ENCODE assay signal across 8 cellular contexts in the genomic region with DNA sequence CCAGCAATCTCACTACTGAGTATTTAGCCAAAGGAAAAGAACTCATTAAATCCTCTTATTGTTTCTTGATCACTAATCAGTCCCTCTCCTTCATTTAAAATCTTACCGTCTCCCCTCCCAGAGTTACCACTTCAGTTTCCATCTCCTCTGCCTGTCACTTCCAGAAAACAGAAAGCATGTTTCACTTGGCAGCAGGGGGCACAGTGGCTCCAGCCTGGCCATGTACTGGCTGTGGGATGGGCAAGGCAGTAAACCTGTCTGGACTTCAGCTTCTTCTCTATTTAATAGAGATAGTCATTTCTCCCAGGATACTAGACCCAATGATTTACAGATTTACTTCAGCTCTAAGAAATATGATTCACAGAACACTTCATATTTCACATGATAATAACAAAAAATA.
DNase-seq lines count a peak whose midpoint lies in the region; ATAC-seq and TF ChIP-seq lines count a peak whose summit lies in the region.

No MANE protein-coding gene starts in this region.

- H3K36me3 Mint-ChIP-seq in CD4-positive, CD25-positive, alpha-beta regulatory T cell, result peaks cover under 1% of the 10 kb centered on the region
- peaks cover 0 to 44% (median 6%) of the 10 kb centered on the region in 3 donors for H3K36me3 Mint-ChIP-seq in naive thymus-derived CD8-positive, alpha-beta T cell

- H3K9me3 Mint-ChIP-seq in CD4-positive, CD25-positive, alpha-beta regulatory T cell, result no peaks in the 10 kb centered on the region
- H3K9me3 Mint-ChIP-seq in naive thymus-derived CD8-positive, alpha-beta T cell, result no peaks in the 10 kb centered on the region

- peak; percentile 36 for TF ChIP-seq CTCF in RWPE2 (IDR thresholded peaks at IDR 0.05; ENCODE audit: poor library complexity, severe bottlenecking)

- peaks cover 10% of the 10 kb centered on the region for H3K4me1 ChIP-seq in CD4-positive, CD25-positive, alpha-beta regulatory T cell (ENCODE audit: control insufficient read depth, insufficient read depth, low read length, poor library complexity, severe bottlenecking)
- H3K4me1 ChIP-seq in RWPE2 (ENCODE audit: insufficient read depth, poor library complexity, severe bottlenecking), result no peaks in the 10 kb centered on the region
- H3K4me1 ChIP-seq in effector memory CD4-positive, alpha-beta T cell (ENCODE audit: control insufficient read depth, insufficient read depth, low read length, poor library complexity, severe bottlenecking), result peaks cover 9% of the 10 kb centered on the region

- peaks cover 20% of the 10 kb centered on the region for H3K36me3 ChIP-seq in CD4-positive, CD25-positive, alpha-beta regulatory T cell (ENCODE audit: control insufficient read depth, insufficient read depth, low read length)
- no peaks in the 10 kb centered on the region for H3K36me3 ChIP-seq in RWPE2 (ENCODE audit: low read depth)
- peaks cover 10% of the 10 kb centered on the region for H3K36me3 ChIP-seq in effector memory CD4-positive, alpha-beta T cell (ENCODE audit: control insufficient read depth, insufficient read depth, low read length)

- no peak for DNase-seq in CD4-positive, CD25-positive, alpha-beta regulatory T cell
- DNase-seq in RWPE2 (ENCODE audit: low spot score) (no peak), germinal center (ENCODE audit: low spot score) (no peak)
- DNase-seq in effector memory CD4-positive, alpha-beta T cell, result no peak
- no peak for DNase-seq in naive thymus-derived CD8-positive, alpha-beta T cell

- no peak overlapping the region for H3K4me3 Mint-ChIP-seq in CD4-positive, CD25-positive, alpha-beta regulatory T cell
- no peak overlapping the region for H3K4me3 Mint-ChIP-seq in naive thymus-derived CD8-positive, alpha-beta T cell

- no peaks in the 10 kb centered on the region for H3K9me3 ChIP-seq in CD4-positive, CD25-positive, alpha-beta regulatory T cell (ENCODE audit: control insufficient read depth in 2 of 2, low read length in 2 of 2)
- no peaks in the 10 kb centered on the region for H3K9me3 ChIP-seq in RWPE2 (ENCODE audit: severe bottlenecking)
- H3K9me3 ChIP-seq in effector memory CD4-positive, alpha-beta T cell (ENCODE audit: control insufficient read depth, low read length), result no peaks in the 10 kb centered on the region

- H3K27me3 ChIP-seq in CD4-positive, CD25-positive, alpha-beta regulatory T cell (ENCODE audit: control insufficient read depth, insufficient read depth, low read length), result no peaks in the 10 kb centered on the region
- no peaks in the 10 kb centered on the region for H3K27me3 ChIP-seq in RWPE2 (ENCODE audit: insufficient read depth, poor library complexity, severe bottlenecking)
- H3K27me3 ChIP-seq in effector memory CD4-positive, alpha-beta T cell (replicated peaks; ENCODE audit: control insufficient read depth, insufficient read depth, low read length, poor library complexity, severe bottlenecking), result no peaks in the 10 kb centered on the region

- H3K27ac ChIP-seq in CD4-positive, CD25-positive, alpha-beta regulatory T cell (ENCODE audit: insufficient read depth, low read length, poor library complexity, severe bottlenecking), result peak overlapping the region; percentile 14
- no peak overlapping the region for H3K27ac ChIP-seq in RWPE2 (ENCODE audit: poor library complexity, severe bottlenecking)
- H3K27ac ChIP-seq in effector memory CD4-positive, alpha-beta T cell (ENCODE audit: insufficient read depth, low read length, poor library complexity, severe bottlenecking), result peak overlapping the region; percentile 67

- ATAC-seq in CD4-positive, CD25-positive, alpha-beta regulatory T cell (ENCODE audit: low read depth in 2 of 2), result peak in 1 of 2 donors; percentile 18
- ATAC-seq in GM18907 (IDR thresholded peaks at IDR 0.05; ENCODE audit: unreplicated experiment) (peak; percentile 39), RWPE2 (ENCODE audit: low read depth) (peak; percentile 59; the same call in 2 of the 3 replicates), HG02840 (IDR thresholded peaks at IDR 0.05; ENCODE audit: low FRiP score, unreplicated experiment) (no peak), GM21423 (IDR thresholded peaks at IDR 0.05; ENCODE audit: unreplicated experiment) (no peak)
- no peak for ATAC-seq in naive thymus-derived CD8-positive, alpha-beta T cell

- H3K27ac Mint-ChIP-seq in CD4-positive, CD25-positive, alpha-beta regulatory T cell, result peak overlapping the region; percentile 7 to 84 (median 9)
- H3K27ac Mint-ChIP-seq in naive thymus-derived CD8-positive, alpha-beta T cell, result peak overlapping the region in 6 of 10 donors; percentile 22 to 96 (median 78)

- H3K4me1 Mint-ChIP-seq in CD4-positive, CD25-positive, alpha-beta regulatory T cell, result peaks cover 12 to 44% (median 27%) of the 10 kb centered on the region in 4 donors
- peaks cover 7 to 50% (median 32%) of the 10 kb centered on the region in 4 donors for H3K4me1 Mint-ChIP-seq in naive thymus-derived CD8-positive, alpha-beta T cell

- no peak overlapping the region for H3K4me3 ChIP-seq in CD4-positive, CD25-positive, alpha-beta regulatory T cell (ENCODE audit: low read depth, low read length)
- H3K4me3 ChIP-seq in RWPE2 (ENCODE audit: severe bottlenecking), result no peak overlapping the region
- H3K4me3 ChIP-seq in effector memory CD4-positive, alpha-beta T cell (ENCODE audit: insufficient read depth, low read depth, low read length, poor library complexity, severe bottlenecking), result no peak overlapping the region

- POLR2A ChIA-PET in naive thymus-derived CD8-positive, alpha-beta T cell (lab: Charles Lee), result interaction anchor here (0.7 kb wide), 1 partner anchor 57 kb away, joined by 3 read pairs; no protein-coding TSS in a partner anchor

- no peaks in the 10 kb centered on the region for H3K27me3 Mint-ChIP-seq in CD4-positive, CD25-positive, alpha-beta regulatory T cell
- no peaks in the 10 kb centered on the region for H3K27me3 Mint-ChIP-seq in naive thymus-derived CD8-positive, alpha-beta T cell

Comparison
In these comparisons a context has a peak if more than half of its experiments do, and no peak if none do; other contexts are left out.
1. ATAC-seq: peak in GM18907 (single experiment) and RWPE2 (single experiment); none in naive thymus-derived CD8-positive, alpha-beta T cell (0 of 2), HG02840 (single experiment) and GM21423 (single experiment).